14 cellular contexts compared by ENCODE assay signal in the genomic region with DNA sequence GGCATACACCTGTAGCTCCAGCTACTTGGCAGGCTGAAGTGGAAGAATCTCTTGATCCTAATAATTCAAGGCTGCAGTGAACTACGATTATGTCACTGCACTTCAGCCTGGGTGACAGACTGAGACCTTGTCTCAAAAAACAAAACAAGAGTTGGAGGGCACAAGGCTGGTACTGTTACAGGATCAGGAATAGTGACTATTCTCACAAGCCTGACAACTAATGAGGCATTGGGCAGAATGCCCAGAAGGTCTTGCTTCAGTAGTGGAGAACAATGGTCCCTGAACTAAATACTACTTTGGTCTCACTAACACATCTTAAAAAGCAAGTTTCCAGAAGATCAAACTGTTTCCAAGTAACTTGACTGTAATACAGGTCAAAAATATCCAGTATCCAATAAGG.
DNase-seq lines count a peak whose midpoint lies in the region; ATAC-seq and TF ChIP-seq lines count a peak whose summit lies in the region.
"Had no signal": no experiment of that assay in that cellular context is flagged by ENCODE, and none has a peak within 500 bp of the region (broad histone marks: within the 10 kb centered on the region; RNA-seq: fewer than 3 reads in every experiment).

No MANE protein-coding gene starts in this region.

- no peaks in the 10 kb centered on the region for H3K9me3 ChIP-seq in CD8-positive, alpha-beta T cell (ENCODE audit: low read length)
- H3K9me3 ChIP-seq: BLaER1, esophagus muscularis mucosa, right lobe of liver, SJCRH30 had no signal

- no peak overlapping the region for H3K4me3 Mint-ChIP-seq in CD8-positive, alpha-beta T cell
- no peak overlapping the region for H3K4me3 Mint-ChIP-seq in activated naive CD8-positive, alpha-beta T cell treated with anti-CD3 and anti-CD28 coated beads, Interleukin-2, amount 50 U/mL, for 24 hours
- H3K4me3 Mint-ChIP-seq: activated naive CD4-positive, alpha-beta T cell treated with anti-CD3 and anti-CD28 coated beads, Interleukin-2, amount 50 U/mL, for 24 hours had no signal

- no peak overlapping the region for H3K4me3 ChIP-seq in CD8-positive, alpha-beta T cell (ENCODE audit: low read depth, low read length)
- H3K4me3 ChIP-seq: BLaER1, esophagus muscularis mucosa, right lobe of liver, SJCRH30 had no signal

- H3K27ac Mint-ChIP-seq in CD8-positive, alpha-beta T cell: no peak overlapping the region
- H3K27ac Mint-ChIP-seq in activated naive CD8-positive, alpha-beta T cell treated with anti-CD3 and anti-CD28 coated beads, Interleukin-2, amount 50 U/mL, for 24 hours: no peak overlapping the region
- H3K27ac Mint-ChIP-seq: activated naive CD4-positive, alpha-beta T cell treated with anti-CD3 and anti-CD28 coated beads, Interleukin-2, amount 50 U/mL, for 24 hours had no signal

- no peak for TF ChIP-seq CTCF in CD8-positive, alpha-beta T cell (IDR thresholded peaks at IDR 0.05)

- no peak for ATAC-seq in CD8-positive, alpha-beta T cell
- no peak for ATAC-seq in activated CD4-positive, CD25-positive, alpha-beta regulatory T cell treated with anti-CD3 and anti-CD28 coated beads, Interleukin-2, amount 50 U/mL, for 24 hours
- ATAC-seq in activated naive CD8-positive, alpha-beta T cell treated with anti-CD3 and anti-CD28 coated beads, Interleukin-2, amount 50 U/mL, for 24 hours: no peak
- ATAC-seq: right lobe of liver had no signal

- H3K36me3 Mint-ChIP-seq in CD8-positive, alpha-beta T cell: no peaks in the 10 kb centered on the region
- no peaks in the 10 kb centered on the region for H3K36me3 Mint-ChIP-seq in activated naive CD8-positive, alpha-beta T cell treated with anti-CD3 and anti-CD28 coated beads, Interleukin-2, amount 50 U/mL, for 24 hours (ENCODE audit: low read depth)
- H3K36me3 Mint-ChIP-seq: activated naive CD4-positive, alpha-beta T cell treated with anti-CD3 and anti-CD28 coated beads, Interleukin-2, amount 50 U/mL, for 24 hours had no signal

- H3K36me3 ChIP-seq in CD8-positive, alpha-beta T cell (ENCODE audit: insufficient read depth, low read length): no peaks in the 10 kb centered on the region
- H3K36me3 ChIP-seq: BLaER1, esophagus muscularis mucosa, right lobe of liver, SJCRH30 had no signal

- H3K27ac ChIP-seq in CD8-positive, alpha-beta T cell (ENCODE audit: low read depth, low read length): no peak overlapping the region
- H3K27ac ChIP-seq: BLaER1, esophagus muscularis mucosa, right lobe of liver, SJCRH30 had no signal

- intact Hi-C loops in CD8-positive, alpha-beta T cell (cut with DNase I, micrococcal nuclease): no loop called here

- POLR2A ChIA-PET in CD8-positive, alpha-beta T cell (lab: Charles Lee): no interaction called here

- peaks cover 4% of the 10 kb centered on the region for H3K27me3 Mint-ChIP-seq in CD8-positive, alpha-beta T cell (ENCODE audit: low read depth)
- peaks cover 1% of the 10 kb centered on the region for H3K27me3 Mint-ChIP-seq in activated naive CD8-positive, alpha-beta T cell treated with anti-CD3 and anti-CD28 coated beads, Interleukin-2, amount 50 U/mL, for 24 hours

- H3K4me1 ChIP-seq in CD8-positive, alpha-beta T cell (ENCODE audit: insufficient read depth, low read length): no peaks in the 10 kb centered on the region
- H3K4me1 ChIP-seq: BLaER1, esophagus muscularis mucosa, SJCRH30 had no signal

- H3K27me3 ChIP-seq in CD8-positive, alpha-beta T cell (ENCODE audit: insufficient read depth, low read length): no peaks in the 10 kb centered on the region
- H3K27me3 ChIP-seq: BLaER1, esophagus muscularis mucosa, right lobe of liver, SJCRH30 had no signal

- CTCF ChIA-PET in CD8-positive, alpha-beta T cell (lab: Charles Lee): no interaction called here

- no peaks in the 10 kb centered on the region for H3K4me1 Mint-ChIP-seq in CD8-positive, alpha-beta T cell (ENCODE audit: low read depth)
- H3K4me1 Mint-ChIP-seq in activated naive CD8-positive, alpha-beta T cell treated with anti-CD3 and anti-CD28 coated beads, Interleukin-2, amount 50 U/mL, for 24 hours: no peaks in the 10 kb centered on the region
- H3K4me1 Mint-ChIP-seq: activated naive CD4-positive, alpha-beta T cell treated with anti-CD3 and anti-CD28 coated beads, Interleukin-2, amount 50 U/mL, for 24 hours had no signal

- H3K9me3 Mint-ChIP-seq in CD8-positive, alpha-beta T cell: no peaks in the 10 kb centered on the region
- H3K9me3 Mint-ChIP-seq in activated naive CD8-positive, alpha-beta T cell treated with anti-CD3 and anti-CD28 coated beads, Interleukin-2, amount 50 U/mL, for 24 hours: no peaks in the 10 kb centered on the region
- H3K9me3 Mint-ChIP-seq: activated naive CD4-positive, alpha-beta T cell treated with anti-CD3 and anti-CD28 coated beads, Interleukin-2, amount 50 U/mL, for 24 hours had no signal

- DNase-seq in D341Med (ENCODE audit: low spot score) (peak; percentile 27), NCI-H2029 (lab: John Stamatoyannopoulos, UW) (peak; percentile 50), anterior cingulate cortex (lab: John Stamatoyannopoulos, UW) (peak in 43 of 58 donors; percentile 1 to 79 (median 19)), hypothalamus (lab: John Stamatoyannopoulos, UW) (peak in 30 of 51 donors; percentile 2 to 73 (median 26)), EL (no peak)
- no peak for DNase-seq in CD8-positive, alpha-beta T cell
- DNase-seq in activated naive CD8-positive, alpha-beta T cell treated with anti-CD3 and anti-CD28 coated beads, Interleukin-2, amount 50 U/mL, for 24 hours: no peak
- DNase-seq: activated CD4-positive, alpha-beta T cell treated with anti-CD3 and anti-CD28 coated beads for 48 hours; right lobe of liver had no signal

Comparison
In these comparisons a context has a peak if more than half of its experiments do, and no peak if none do; other contexts are left out.
1. DNase-seq: peak in D341Med (single experiment), NCI-H2029 (single experiment), anterior cingulate cortex (43 of 58) and hypothalamus (30 of 51); none in EL (single experiment), CD8-positive, alpha-beta T cell (0 of 7) and activated naive CD8-positive, alpha-beta T cell treated with anti-CD3 and anti-CD28 coated beads, Interleukin-2, amount 50 U/mL, for 24 hours (single experiment).